Comparison of ENCODE assay signal across 14 cellular contexts in the genomic region with DNA sequence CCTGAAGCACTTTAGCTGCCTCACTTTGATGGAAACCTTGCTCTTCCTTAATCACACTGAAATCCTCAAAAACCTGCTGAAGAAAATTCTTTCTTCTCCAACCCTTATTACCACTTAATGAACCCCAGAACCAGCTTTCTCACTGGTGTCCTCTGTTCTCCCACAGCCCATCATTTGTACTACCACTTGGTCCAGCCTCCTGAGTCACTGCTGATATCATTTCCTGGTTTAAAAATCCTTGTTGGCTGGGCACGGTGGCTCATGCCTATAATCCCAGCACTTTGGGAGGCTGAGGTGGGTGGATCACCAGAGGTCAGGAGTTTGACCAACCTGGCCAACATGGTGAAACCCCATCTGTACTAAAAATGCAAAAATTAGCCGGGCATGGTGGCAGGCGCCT.
"Had no signal": no experiment of that assay in that cellular context is flagged by ENCODE, and none has a peak within 500 bp of the region (broad histone marks: within the 10 kb centered on the region; RNA-seq: fewer than 3 reads in every experiment).

No MANE protein-coding gene starts in this region.

- ATAC-seq: activated CD4-positive, alpha-beta T cell treated with anti-CD3 and anti-CD28 coated beads for 36 hours; activated T-cell treated with anti-CD3 and anti-CD28 coated beads, Interleukin-2, amount 50 U/mL, for 4 hours; stimulated activated effector memory CD8-positive, alpha-beta T cell treated with anti-CD3 and anti-CD28 coated beads, Interleukin-12 subunit alpha, Interleukin-12 subunit beta, amount 100 ng/mL, for 72 hours had no signal

- H3K4me1 Mint-ChIP-seq: activated CD4-positive, alpha-beta memory T cell treated with anti-CD3 and anti-CD28 coated beads, Interleukin-2, amount 10 ng/mL, durations not matched to agents 7 days and 5 days; stimulated activated effector memory CD8-positive, alpha-beta T cell treated with anti-CD3 and anti-CD28 coated beads, Interleukin-12 subunit alpha, Interleukin-12 subunit beta, amount 100 ng/mL, for 72 hours had no signal

- H3K27ac Mint-ChIP-seq: activated CD4-positive, alpha-beta memory T cell treated with anti-CD3 and anti-CD28 coated beads, Interleukin-2, amount 10 ng/mL, durations not matched to agents 7 days and 5 days; activated CD4-positive, alpha-beta T cell treated with anti-CD3 and anti-CD28 coated beads for 36 hours; activated naive CD4-positive, alpha-beta T cell treated with anti-CD3 and anti-CD28 coated beads, Interleukin-2, amount 50 U/mL, for 24 hours; mesothelial cell of epicardium; stimulated activated effector memory CD8-positive, alpha-beta T cell treated with anti-CD3 and anti-CD28 coated beads, Interleukin-12 subunit alpha, Interleukin-12 subunit beta, amount 100 ng/mL, for 72 hours; T-helper 1 cell treated with Interleukin-12 subunit alpha and Interleukin-12 subunit beta and Interleukin-4 antibody, amounts not matched to agents 30 μg/mL and 1 μg/mL, for 36 hours had no signal

- H3K27me3 ChIP-seq: adrenal gland, thyroid gland had no signal

- H3K36me3 ChIP-seq: adrenal gland, thyroid gland had no signal

- H3K4me1 ChIP-seq: adrenal gland had no signal

- H3K27me3 Mint-ChIP-seq: activated CD4-positive, alpha-beta memory T cell treated with anti-CD3 and anti-CD28 coated beads, Interleukin-2, amount 10 ng/mL, durations not matched to agents 7 days and 5 days; activated CD4-positive, alpha-beta T cell treated with anti-CD3 and anti-CD28 coated beads for 36 hours; activated naive CD4-positive, alpha-beta T cell treated with anti-CD3 and anti-CD28 coated beads, Interleukin-2, amount 50 U/mL, for 24 hours had no signal

- H3K9me3 ChIP-seq: adrenal gland, thyroid gland had no signal

- DNase-seq: activated CD4-positive, alpha-beta memory T cell treated with anti-CD3 and anti-CD28 coated beads, Interleukin-2, amount 10 ng/mL, durations not matched to agents 7 days and 5 days; activated CD4-positive, alpha-beta T cell treated with anti-CD3 and anti-CD28 coated beads for 36 hours; activated effector memory CD4-positive, alpha-beta T cell treated with anti-CD3 and anti-CD28 coated beads, Interleukin-2, amount 50 U/mL, for 16 hours; activated T-cell treated with anti-CD3 and anti-CD28 coated beads, Interleukin-2, amount 50 U/mL, for 4 hours; adrenal gland; central memory CD4-positive, alpha-beta T cell; effector CD8-positive, alpha-beta T cell; foreskin melanocyte; thyroid gland had no signal

- H3K27ac ChIP-seq: adrenal gland, coronary artery, thyroid gland had no signal

- H3K36me3 Mint-ChIP-seq: stimulated activated effector memory CD8-positive, alpha-beta T cell treated with anti-CD3 and anti-CD28 coated beads, Interleukin-12 subunit alpha, Interleukin-12 subunit beta, amount 100 ng/mL, for 72 hours had no signal

- H3K4me3 ChIP-seq: adrenal gland, coronary artery, thyroid gland had no signal

- H3K4me3 Mint-ChIP-seq: activated CD4-positive, alpha-beta memory T cell treated with anti-CD3 and anti-CD28 coated beads, Interleukin-2, amount 10 ng/mL, durations not matched to agents 7 days and 5 days; activated CD4-positive, alpha-beta T cell treated with anti-CD3 and anti-CD28 coated beads for 36 hours; activated naive CD4-positive, alpha-beta T cell treated with anti-CD3 and anti-CD28 coated beads, Interleukin-2, amount 50 U/mL, for 24 hours; activated T-cell treated with anti-CD3 and anti-CD28 coated beads, Interleukin-2, amount 50 U/mL, for 4 hours; mesothelial cell of epicardium; stimulated activated effector memory CD8-positive, alpha-beta T cell treated with anti-CD3 and anti-CD28 coated beads, Interleukin-12 subunit alpha, Interleukin-12 subunit beta, amount 100 ng/mL, for 72 hours; T-helper 1 cell treated with Interleukin-12 subunit alpha and Interleukin-12 subunit beta and Interleukin-4 antibody, amounts not matched to agents 30 μg/mL and 1 μg/mL, for 36 hours had no signal
